25 cellular contexts compared by ENCODE assay signal in the genomic region with DNA sequence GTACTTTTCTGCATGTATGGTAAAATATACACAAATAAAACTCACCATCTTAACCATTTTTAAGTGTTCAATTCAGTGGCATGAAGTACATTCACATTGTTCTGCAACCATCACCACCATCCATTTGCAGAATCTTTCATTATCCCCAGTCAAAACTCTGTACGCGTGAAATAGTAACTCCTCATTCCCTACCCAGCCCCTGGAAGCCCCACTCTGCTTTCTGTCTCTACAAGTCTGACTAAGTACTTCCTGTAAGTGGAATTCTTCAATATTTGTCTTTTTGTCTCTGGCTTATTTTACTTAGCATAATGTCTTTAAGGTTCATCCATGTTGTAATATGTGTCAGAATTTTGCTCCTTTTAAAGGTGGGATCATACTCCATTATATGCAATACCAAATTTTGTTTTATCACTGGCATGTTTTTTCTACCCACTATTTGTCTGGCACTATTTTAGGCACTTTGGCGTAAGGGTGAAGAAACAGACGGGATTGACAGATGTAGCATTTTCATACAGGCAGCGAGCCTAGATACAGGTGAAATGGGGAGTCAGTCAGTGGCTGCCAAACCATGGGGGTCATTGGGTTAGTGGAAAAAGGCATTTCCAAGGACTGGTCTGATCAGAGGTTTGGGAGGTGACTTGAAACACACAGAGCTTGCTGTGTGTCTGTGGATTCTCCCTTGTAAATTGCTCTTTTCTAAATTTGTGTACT.
"Had no signal": no experiment of that assay in that cellular context is flagged by ENCODE, and none has a peak within 500 bp of the region (broad histone marks: within the 10 kb centered on the region; RNA-seq: fewer than 3 reads in every experiment).

No MANE protein-coding gene starts in this region.

- DNase-seq: colonic mucosa; cortex of kidney; effector CD8-positive, alpha-beta T cell; effector memory CD8-positive, alpha-beta T cell; endodermal cell; erythroblast; esophagus squamous epithelium; foreskin fibroblast; foreskin melanocyte; gastrocnemius medialis; glutamatergic neuron; heart right ventricle; hippocampal formation; left cardiac atrium; left lung; left ventricle myocardium superior; lower lobe of right lung; mesenchymal stem cell; mucosa of descending colon; naive B cell had no signal

- H3K36me3 ChIP-seq: colonic mucosa, esophagus squamous epithelium, gastrocnemius medialis, heart right ventricle, left lung, lower lobe of right lung had no signal

- FAIRE-seq: endometrium, islet of Langerhans, keratinocyte had no signal

- H3K4me1 ChIP-seq: colonic mucosa, esophagus squamous epithelium, gastrocnemius medialis, heart right ventricle, left lung, lower lobe of right lung had no signal

- H3K4me3 ChIP-seq: colonic mucosa, esophagus squamous epithelium, gastrocnemius medialis, heart right ventricle, left lung, lower lobe of right lung, mucosa of descending colon had no signal

- ATAC-seq: effector memory CD8-positive, alpha-beta T cell; esophagus mucosa; gastrocnemius medialis; heart right ventricle; left cardiac atrium; left lung; left ventricle myocardium superior; lower lobe of right lung; mucosa of descending colon had no signal

- H3K27ac ChIP-seq: colonic mucosa, epithelial cell of prostate, esophagus squamous epithelium, gastrocnemius medialis, heart right ventricle, left lung, lower lobe of right lung had no signal

- H3K27me3 ChIP-seq: colonic mucosa, gastrocnemius medialis had no signal

- H3K9me3 ChIP-seq: colonic mucosa, esophagus squamous epithelium, gastrocnemius medialis, heart right ventricle, left lung, lower lobe of right lung, mucosa of descending colon had no signal
